ENCODE assay signal across 25 cellular contexts in the genomic region with DNA sequence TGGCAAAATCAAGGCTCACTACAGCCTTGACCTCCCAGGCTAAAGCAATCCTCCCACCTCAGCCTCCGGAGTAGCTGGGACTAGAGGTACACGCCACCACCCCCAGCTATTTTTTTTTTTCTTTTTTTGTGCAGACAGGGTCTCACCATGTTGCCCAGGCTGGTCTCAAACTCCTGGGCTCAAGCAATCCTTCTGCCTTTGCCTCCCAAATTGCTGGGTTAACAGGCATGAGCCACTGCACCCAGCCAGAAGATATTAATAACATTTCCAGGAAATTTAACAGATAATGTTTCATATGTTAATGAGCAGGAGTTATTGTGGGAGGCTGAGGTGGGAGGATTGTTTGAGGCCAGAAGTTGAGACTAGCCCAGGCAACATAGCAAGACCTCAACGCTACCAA.
"Had no signal": no experiment of that assay in that cellular context is flagged by ENCODE, and none has a peak within 500 bp of the region (broad histone marks: within the 10 kb centered on the region; RNA-seq: fewer than 3 reads in every experiment).

No MANE protein-coding gene starts in this region.

- DNase-seq: islet precursor cell; left ventricle myocardium inferior; mesendoderm; naive thymus-derived CD4-positive, alpha-beta T cell; ovary; right lobe of liver; stimulated activated CD4-positive, alpha-beta T cell treated with anti-CD3 and anti-CD28 coated beads, Interleukin-1b, Interleukin-23, amount 100 ng/mL, for 48 hours; stimulated activated CD4-positive, alpha-beta T cell treated with anti-CD3 and anti-CD28 coated beads, Interleukin-2, amount 100 ng/mL, for 48 hours; stimulated activated CD4-positive, alpha-beta T cell treated with anti-CD3 and anti-CD28 coated beads, Interleukin-4, amount 100 ng/mL, for 4 hours; stimulated activated CD8-positive, alpha-beta memory T cell treated with anti-CD3 and anti-CD28 coated beads, Interleukin-4, amount 100 ng/mL, for 48 hours; stimulated activated naive CD4-positive, alpha-beta T cell treated with Interleukin-2 at 50 U/mL for 16 hours; stimulated activated naive CD8-positive, alpha-beta T cell treated with anti-CD3 and anti-CD28 coated beads, Interleukin-15, amount 100 ng/mL, for 72 hours; substantia nigra; uterus had no signal

- H3K4me1 Mint-ChIP-seq: neural crest cell had no signal

- H3K4me2 ChIP-seq: hepatocyte, smooth muscle cell had no signal

- H3K9me3 ChIP-seq: left ventricle myocardium inferior, ovary, right atrium auricular region, right lobe of liver, tibial nerve, uterus had no signal

- H3K4me3 ChIP-seq: hepatocyte, left ventricle myocardium inferior, lung, ovary, right atrium auricular region, right lobe of liver, smooth muscle cell, tibial nerve, uterus had no signal

- H2AFZ ChIP-seq: hepatocyte had no signal

- H3K27ac ChIP-seq: hepatocyte, left ventricle myocardium inferior, ovary, right atrium auricular region, right lobe of liver, tibial nerve had no signal

- H3K9me3 Mint-ChIP-seq: mesothelial cell of epicardium; naive thymus-derived CD4-positive, alpha-beta T cell; nephron; neural crest cell; stimulated activated memory B cell treated with anti-CD40 and anti-IgM and Interleukin-4, amounts not matched to agents 10 μg/mL and 1 μg/mL and 100 μg/mL, for 72 hours; stimulated activated naive CD8-positive, alpha-beta T cell treated with anti-CD3 and anti-CD28 coated beads, Interleukin-15, amount 100 ng/mL, for 72 hours; type B pancreatic cell had no signal

- H3K36me3 ChIP-seq: left ventricle myocardium inferior, ovary, right atrium auricular region, tibial nerve, uterus had no signal

- H3K4me3 Mint-ChIP-seq: mesothelial cell of epicardium; naive thymus-derived CD4-positive, alpha-beta T cell; neural crest cell; stimulated activated memory B cell treated with anti-CD40 and anti-IgM and Interleukin-4, amounts not matched to agents 10 μg/mL and 1 μg/mL and 100 μg/mL, for 72 hours; stimulated activated naive CD8-positive, alpha-beta T cell treated with anti-CD3 and anti-CD28 coated beads, Interleukin-15, amount 100 ng/mL, for 72 hours; type B pancreatic cell had no signal

- H3K27me3 ChIP-seq: hepatocyte, ovary, right atrium auricular region, right lobe of liver, tibial nerve, uterus had no signal

- H3K27ac Mint-ChIP-seq: mesothelial cell of epicardium; progenitor cell of endocrine pancreas; stimulated activated memory B cell treated with anti-CD40 and anti-IgM and Interleukin-4, amounts not matched to agents 10 μg/mL and 1 μg/mL and 100 μg/mL, for 72 hours; stimulated activated naive CD8-positive, alpha-beta T cell treated with anti-CD3 and anti-CD28 coated beads, Interleukin-15, amount 100 ng/mL, for 72 hours had no signal

- H3K27me3 Mint-ChIP-seq: naive thymus-derived CD4-positive, alpha-beta T cell; progenitor cell of endocrine pancreas; stimulated activated memory B cell treated with anti-CD40 and anti-IgM and Interleukin-4, amounts not matched to agents 10 μg/mL and 1 μg/mL and 100 μg/mL, for 72 hours; stimulated activated naive CD8-positive, alpha-beta T cell treated with anti-CD3 and anti-CD28 coated beads, Interleukin-15, amount 100 ng/mL, for 72 hours; type B pancreatic cell had no signal

- H3K36me3 Mint-ChIP-seq: mesothelial cell of epicardium; stimulated activated memory B cell treated with anti-CD40 and anti-IgM and Interleukin-4, amounts not matched to agents 10 μg/mL and 1 μg/mL and 100 μg/mL, for 72 hours; type B pancreatic cell had no signal
